31 cellular contexts compared by ENCODE assay signal in the genomic region with DNA sequence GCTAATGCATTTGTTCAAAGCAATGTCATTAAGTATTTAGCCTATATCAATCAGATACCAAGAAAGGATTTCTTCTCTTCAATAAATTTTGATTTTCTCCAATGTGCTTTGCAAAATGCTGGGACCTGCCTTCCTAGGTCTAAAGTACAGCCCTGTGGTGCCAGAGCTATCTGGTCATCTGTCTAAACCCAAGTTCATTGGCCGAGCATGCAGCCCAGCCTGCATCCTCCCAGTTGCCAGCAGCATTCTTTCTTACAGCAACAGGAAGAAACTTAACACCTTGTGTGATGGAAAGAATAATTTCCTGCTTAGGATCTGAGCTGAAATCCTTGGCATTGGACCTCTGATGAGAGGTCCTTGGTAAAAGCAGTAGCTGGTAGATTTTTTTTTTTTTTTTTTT.
"Had no signal": no experiment of that assay in that cellular context is flagged by ENCODE, and none has a peak within 500 bp of the region (broad histone marks: within the 10 kb centered on the region; RNA-seq: fewer than 3 reads in every experiment).

No MANE protein-coding gene starts in this region.

- H3K9me3 Mint-ChIP-seq: activated CD4-positive, alpha-beta memory T cell treated with anti-CD3 and anti-CD28 coated beads for 36 hours; activated naive CD4-positive, alpha-beta T cell treated with anti-CD3 and anti-CD28 coated beads for 36 hours; activated naive CD4-positive, alpha-beta T cell treated with anti-CD3 and anti-CD28 coated beads, Interleukin-2, amount 50 U/mL, for 72 hours; activated T-cell treated with anti-CD3 and anti-CD28 coated beads, Interleukin-2, amount 50 U/mL, for 4 hours; activated T-helper 1 cell treated with anti-CD3 and anti-CD28 coated beads, Interleukin-12 subunit alpha, Interleukin-12 subunit beta, Interleukin-2, Interleukin-4 antibody, amounts not matched to agents 30 ng/mL and 10 ng/mL and 1 ng/mL, durations not matched to agents 14 hours and 24 hours and 36 hours had no signal

- H3K4me3 ChIP-seq: SJCRH30, SK-N-MC had no signal

- H3K27me3 ChIP-seq: SJCRH30 had no signal

- DNase-seq: activated CD4-positive, alpha-beta memory T cell treated with anti-CD3 and anti-CD28 coated beads for 36 hours; activated CD4-positive, alpha-beta T cell treated with anti-CD3 and anti-CD28 coated beads for 36 hours; activated CD4-positive, alpha-beta T cell treated with anti-CD3 and anti-CD28 coated beads, Interleukin-2, amount 50 U/mL, for 1 hour; activated CD8-positive, alpha-beta memory T cell treated with anti-CD3 and anti-CD28 coated beads, Interleukin-2, amount 50 U/mL, for 4 hours; activated gamma-delta T cell treated with Interleukin-2 at 50 U/mL for 16 hours; activated naive CD4-positive, alpha-beta T cell treated with anti-CD3 and anti-CD28 coated beads for 36 hours; activated T-cell treated with anti-CD3 and anti-CD28 coated beads for 4 hours; activated T-cell treated with anti-CD3 and anti-CD28 coated beads, Interleukin-2, amount 50 U/mL, for 4 hours; anterior cingulate cortex; central memory CD4-positive, alpha-beta T cell; Kasumi-1; KG1; MM.1S; MV-4-11; NCI-H1092; NCI-H1436 treated with DMSO at 0.1 percent for 48 hours; NCI-H187 treated with DMSO at 0.1 percent for 48 hours; NCI-H2081; NCI-H2171 treated with DMSO at 0.1 percent for 48 hours; NCI-H2227 treated with DMSO at 0.1 percent for 48 hours; NCI-H446; NCI-H510A treated with DMSO at 0.1 percent for 48 hours; SHP77; SJCRH30; T1000 had no signal

- ATAC-seq: activated CD4-positive, alpha-beta T cell treated with anti-CD3 and anti-CD28 coated beads for 36 hours; activated CD4-positive, CD25-positive, alpha-beta regulatory T cell treated with anti-CD3 and anti-CD28 coated beads, Interleukin-2, amount 50 U/mL, for 24 hours; activated naive CD4-positive, alpha-beta T cell treated with anti-CD3 and anti-CD28 coated beads, Interleukin-2, amount 50 U/mL, for 72 hours; activated T-cell treated with anti-CD3 and anti-CD28 coated beads, Interleukin-2, amount 50 U/mL, for 4 hours; Panc1 had no signal

- H3K4me1 ChIP-seq: SJCRH30 had no signal

- H3K4me1 Mint-ChIP-seq: activated CD4-positive, alpha-beta T cell treated with anti-CD3 and anti-CD28 coated beads for 36 hours; brain had no signal

- H3K9me3 ChIP-seq: SJCRH30 had no signal

- H3K27ac ChIP-seq: SJCRH30, SK-N-MC had no signal

- H3K27ac Mint-ChIP-seq: activated CD4-positive, alpha-beta memory T cell treated with anti-CD3 and anti-CD28 coated beads for 36 hours; activated CD4-positive, alpha-beta T cell treated with anti-CD3 and anti-CD28 coated beads for 36 hours; activated naive CD4-positive, alpha-beta T cell treated with anti-CD3 and anti-CD28 coated beads for 36 hours; activated naive CD4-positive, alpha-beta T cell treated with anti-CD3 and anti-CD28 coated beads, Interleukin-2, amount 50 U/mL, for 72 hours; activated T-helper 1 cell treated with anti-CD3 and anti-CD28 coated beads, Interleukin-12 subunit alpha, Interleukin-12 subunit beta, Interleukin-2, Interleukin-4 antibody, amounts not matched to agents 30 ng/mL and 10 ng/mL and 1 ng/mL, durations not matched to agents 14 hours and 24 hours and 36 hours; brain had no signal

- H3K4me3 Mint-ChIP-seq: activated CD4-positive, alpha-beta memory T cell treated with anti-CD3 and anti-CD28 coated beads for 36 hours; activated CD4-positive, alpha-beta T cell treated with anti-CD3 and anti-CD28 coated beads for 36 hours; activated naive CD4-positive, alpha-beta T cell treated with anti-CD3 and anti-CD28 coated beads for 36 hours; activated T-cell treated with anti-CD3 and anti-CD28 coated beads, Interleukin-2, amount 50 U/mL, for 4 hours; activated T-helper 1 cell treated with anti-CD3 and anti-CD28 coated beads, Interleukin-12 subunit alpha, Interleukin-12 subunit beta, Interleukin-2, Interleukin-4 antibody, amounts not matched to agents 30 ng/mL and 10 ng/mL and 1 ng/mL, durations not matched to agents 14 hours and 24 hours and 36 hours; brain had no signal

- H3K36me3 ChIP-seq: SJCRH30 had no signal

- H3K36me3 Mint-ChIP-seq: activated CD4-positive, alpha-beta memory T cell treated with anti-CD3 and anti-CD28 coated beads for 36 hours; activated naive CD4-positive, alpha-beta T cell treated with anti-CD3 and anti-CD28 coated beads, Interleukin-2, amount 50 U/mL, for 72 hours; brain had no signal
